ENCODE assay signal across 10 cellular contexts in genomic region chr17:37493249-37494027, GRCh38. TPM values are rescaled to one million over a fixed set of nuclear protein-coding genes. Genes with fewer than 3 reads are reported as not detected.
A peak's percentile ranks its signal among the peaks of the same experiment; 100 is the strongest.
DNase-seq lines count a peak whose midpoint lies in the region; ATAC-seq and TF ChIP-seq lines count a peak whose summit lies in the region.
"Had no signal": no experiment of that assay in that cellular context is flagged by ENCODE, and none has a peak within 500 bp of the region (broad histone marks: within the 10 kb centered on the region; RNA-seq: fewer than 3 reads in every experiment).

No MANE protein-coding gene starts in this region.

- peaks cover 22 to 28% (median 23%) of the 10 kb centered on the region in 3 donors for H3K4me1 Mint-ChIP-seq in T-cell

- DNase-seq in HCEC 1CT (peak; percentile 96), fibroblast of the conjunctiva (ENCODE audit: low read depth) (peak; percentile 34), stromal cell of bone marrow (ENCODE audit: low read depth) (peak; percentile 81), T-cell (no peak), NCI-H1092 (lab: John Stamatoyannopoulos, UW) (no peak), NCI-H524 treated with DMSO at 0.1 percent for 48 hours (lab: John Stamatoyannopoulos, UW) (no peak)
- DNase-seq: NCI-H1105 treated with DMSO at 0.1 percent for 48 hours had no signal

- ATAC-seq in SK-N-SH treated with all-trans-retinoic acid at 6 μM for 48 hours: peak; percentile 26
- no peak for ATAC-seq in T-cell (replicated peaks in 1 of 4)

- H3K9me3 Mint-ChIP-seq in T-cell: no peaks in the 10 kb centered on the region
- H3K9me3 Mint-ChIP-seq: central memory CD8-positive, alpha-beta T cell; T-helper 2 cell treated with Interferon-gamma antibody and Interleukin-4, amounts not matched to agents 5 μg/mL and 100 μg/mL, for 36 hours had no signal

- CTCF ChIA-PET in T-cell (lab: Charles Lee): no interaction called here

- H3K4me3 Mint-ChIP-seq in T-cell: no peak overlapping the region
- H3K4me3 Mint-ChIP-seq: central memory CD8-positive, alpha-beta T cell; T-helper 2 cell treated with Interferon-gamma antibody and Interleukin-4, amounts not matched to agents 5 μg/mL and 100 μg/mL, for 36 hours had no signal

- no peaks in the 10 kb centered on the region for H3K27me3 Mint-ChIP-seq in T-cell
- H3K27me3 Mint-ChIP-seq: central memory CD8-positive, alpha-beta T cell had no signal

- POLR2A ChIA-PET in T-cell (lab: Charles Lee): no interaction called here

- H3K36me3 Mint-ChIP-seq in T-cell: no peaks in the 10 kb centered on the region

- no peak overlapping the region for H3K27ac Mint-ChIP-seq in T-cell
- H3K27ac Mint-ChIP-seq: T-helper 2 cell treated with Interferon-gamma antibody and Interleukin-4, amounts not matched to agents 5 μg/mL and 100 μg/mL, for 36 hours had no signal

TF ChIP-seq in SK-N-SH treated with all-trans-retinoic acid at 6 μM for 48 hours, 23 proteins besides CTCF, POLR2A, EP300 and RAD21:
- TF ChIP-seq ESRRG (CRISPR knock-in tag; IDR thresholded peaks at IDR 0.05): no peak
- TF ChIP-seq TCF4 (CRISPR knock-in tag; IDR thresholded peaks at IDR 0.05; ENCODE audit: borderline replicate concordance): no peak
- TF ChIP-seq, protein P1, sequence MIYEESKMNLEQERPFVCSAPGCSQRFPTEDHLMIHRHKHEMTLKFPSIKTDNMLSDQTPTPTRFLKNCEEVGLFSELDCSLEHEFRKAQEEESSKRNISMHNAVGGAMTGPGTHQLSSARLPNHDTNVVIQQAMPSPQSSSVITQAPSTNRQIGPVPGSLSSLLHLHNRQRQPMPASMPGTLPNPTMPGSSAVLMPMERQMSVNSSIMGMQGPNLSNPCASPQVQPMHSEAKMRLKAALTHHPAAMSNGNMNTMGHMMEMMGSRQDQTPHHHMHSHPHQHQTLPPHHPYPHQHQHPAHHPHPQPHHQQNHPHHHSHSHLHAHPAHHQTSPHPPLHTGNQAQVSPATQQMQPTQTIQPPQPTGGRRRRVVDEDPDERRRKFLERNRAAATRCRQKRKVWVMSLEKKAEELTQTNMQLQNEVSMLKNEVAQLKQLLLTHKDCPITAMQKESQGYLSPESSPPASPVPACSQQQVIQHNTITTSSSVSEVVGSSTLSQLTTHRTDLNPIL (CRISPR knock-in tag; IDR thresholded peaks at IDR 0.05; ENCODE audit: low read depth): no peak
- no peak for TF ChIP-seq CSDC2 (CRISPR knock-in tag; IDR thresholded peaks at IDR 0.05)
- no peak for TF ChIP-seq ZNF8 (CRISPR knock-in tag; IDR thresholded peaks at IDR 0.05)
- no peak for TF ChIP-seq TSHZ2 (CRISPR knock-in tag; IDR thresholded peaks at IDR 0.05)
- TF ChIP-seq ZNF70 (CRISPR knock-in tag; IDR thresholded peaks at IDR 0.05): no peak
- no peak for TF ChIP-seq PPARA (CRISPR knock-in tag; IDR thresholded peaks at IDR 0.05; ENCODE audit: borderline replicate concordance)
- no peak for TF ChIP-seq ZFP30 (CRISPR knock-in tag; IDR thresholded peaks at IDR 0.05)
- TF ChIP-seq GLIS3 (CRISPR knock-in tag; IDR thresholded peaks at IDR 0.05): no peak
- TF ChIP-seq PATZ1 (CRISPR knock-in tag; IDR thresholded peaks at IDR 0.05; ENCODE audit: borderline replicate concordance): no peak
- TF ChIP-seq OSR1 (CRISPR knock-in tag; IDR thresholded peaks at IDR 0.05): no peak
- no peak for TF ChIP-seq ARNTL (CRISPR knock-in tag; IDR thresholded peaks at IDR 0.05; ENCODE audit: borderline replicate concordance, low read depth)
- TF ChIP-seq ZC3H10 (CRISPR knock-in tag; IDR thresholded peaks at IDR 0.05): no peak
- TF ChIP-seq RARB (CRISPR knock-in tag; IDR thresholded peaks at IDR 0.05): no peak
- TF ChIP-seq, protein P2, sequence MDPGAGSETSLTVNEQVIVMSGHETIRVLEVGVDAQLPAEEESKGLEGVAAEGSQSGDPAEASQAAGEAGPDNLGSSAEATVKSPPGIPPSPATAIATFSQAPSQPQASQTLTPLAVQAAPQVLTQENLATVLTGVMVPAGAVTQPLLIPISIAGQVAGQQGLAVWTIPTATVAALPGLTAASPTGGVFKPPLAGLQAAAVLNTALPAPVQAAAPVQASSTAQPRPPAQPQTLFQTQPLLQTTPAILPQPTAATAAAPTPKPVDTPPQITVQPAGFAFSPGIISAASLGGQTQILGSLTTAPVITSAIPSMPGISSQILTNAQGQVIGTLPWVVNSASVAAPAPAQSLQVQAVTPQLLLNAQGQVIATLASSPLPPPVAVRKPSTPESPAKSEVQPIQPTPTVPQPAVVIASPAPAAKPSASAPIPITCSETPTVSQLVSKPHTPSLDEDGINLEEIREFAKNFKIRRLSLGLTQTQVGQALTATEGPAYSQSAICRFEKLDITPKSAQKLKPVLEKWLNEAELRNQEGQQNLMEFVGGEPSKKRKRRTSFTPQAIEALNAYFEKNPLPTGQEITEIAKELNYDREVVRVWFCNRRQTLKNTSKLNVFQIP (CRISPR knock-in tag; IDR thresholded peaks at IDR 0.05; ENCODE audit: borderline replicate concordance, low read depth): no peak
- TF ChIP-seq ZNF565 (CRISPR knock-in tag; conservative IDR thresholded peaks at IDR 0.05; ENCODE audit: low read depth): no peak
- TF ChIP-seq SNAI2 (CRISPR knock-in tag; IDR thresholded peaks at IDR 0.05): no peak
- no peak for TF ChIP-seq TOX (CRISPR knock-in tag; IDR thresholded peaks at IDR 0.05; ENCODE audit: borderline replicate concordance)
TF ChIP-seq in SK-N-SH treated with all-trans-retinoic acid at 6 μM for 48 hours: peak in this region for 0.

RNA-seq across cellular contexts. Expression of gene DUSP14, which starts 3.7 kb away (rescaled TPM):
- total RNA-seq in T-cell: 1 to 10 TPM; 4.0 to 9.6 (median 5.4) TPM

Comparison
In these comparisons a context has a peak if more than half of its experiments do, and no peak if none do; other contexts are left out.
1. DNase-seq: peak in HCEC 1CT (single experiment), fibroblast of the conjunctiva (single experiment) and stromal cell of bone marrow (single experiment); none in T-cell (0 of 34), NCI-H1092 (single experiment) and NCI-H524 treated with DMSO at 0.1 percent for 48 hours (single experiment).